1 cellular context compared by ENCODE assay signal in genomic region chr22:45451988-45452387, GRCh38.
TF ChIP-seq lines count a peak whose summit lies in the region.

No MANE protein-coding gene starts in this region.

TF ChIP-seq in SK-N-SH treated with all-trans-retinoic acid at 6 μM for 48 hours, 23 proteins besides CTCF, POLR2A, EP300 and RAD21 (continued from another document):
- TF ChIP-seq, protein P1, sequence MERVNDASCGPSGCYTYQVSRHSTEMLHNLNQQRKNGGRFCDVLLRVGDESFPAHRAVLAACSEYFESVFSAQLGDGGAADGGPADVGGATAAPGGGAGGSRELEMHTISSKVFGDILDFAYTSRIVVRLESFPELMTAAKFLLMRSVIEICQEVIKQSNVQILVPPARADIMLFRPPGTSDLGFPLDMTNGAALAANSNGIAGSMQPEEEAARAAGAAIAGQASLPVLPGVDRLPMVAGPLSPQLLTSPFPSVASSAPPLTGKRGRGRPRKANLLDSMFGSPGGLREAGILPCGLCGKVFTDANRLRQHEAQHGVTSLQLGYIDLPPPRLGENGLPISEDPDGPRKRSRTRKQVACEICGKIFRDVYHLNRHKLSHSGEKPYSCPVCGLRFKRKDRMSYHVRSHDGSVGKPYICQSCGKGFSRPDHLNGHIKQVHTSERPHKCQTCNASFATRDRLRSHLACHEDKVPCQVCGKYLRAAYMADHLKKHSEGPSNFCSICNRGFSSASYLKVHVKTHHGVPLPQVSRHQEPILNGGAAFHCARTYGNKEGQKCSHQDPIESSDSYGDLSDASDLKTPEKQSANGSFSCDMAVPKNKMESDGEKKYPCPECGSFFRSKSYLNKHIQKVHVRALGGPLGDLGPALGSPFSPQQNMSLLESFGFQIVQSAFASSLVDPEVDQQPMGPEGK (CRISPR knock-in tag; IDR thresholded peaks at IDR 0.05; ENCODE audit: borderline replicate concordance): no peak
- TF ChIP-seq ARNTL (CRISPR knock-in tag; IDR thresholded peaks at IDR 0.05; ENCODE audit: borderline replicate concordance, low read depth): no peak
- TF ChIP-seq BACH2 (CRISPR knock-in tag; IDR thresholded peaks at IDR 0.05; ENCODE audit: borderline replicate concordance): no peak
- no peak for TF ChIP-seq ZC3H10 (CRISPR knock-in tag; IDR thresholded peaks at IDR 0.05)
- no peak for TF ChIP-seq ZNF8 (CRISPR knock-in tag; IDR thresholded peaks at IDR 0.05)
- no peak for TF ChIP-seq TSHZ2 (CRISPR knock-in tag; IDR thresholded peaks at IDR 0.05)
- no peak for TF ChIP-seq ZNF70 (CRISPR knock-in tag; IDR thresholded peaks at IDR 0.05)
- TF ChIP-seq ISL1 (CRISPR knock-in tag; IDR thresholded peaks at IDR 0.05): no peak
- TF ChIP-seq PPARA (CRISPR knock-in tag; IDR thresholded peaks at IDR 0.05; ENCODE audit: borderline replicate concordance): no peak
